Comparison of ENCODE assay signal across 26 cellular contexts in the genomic region with DNA sequence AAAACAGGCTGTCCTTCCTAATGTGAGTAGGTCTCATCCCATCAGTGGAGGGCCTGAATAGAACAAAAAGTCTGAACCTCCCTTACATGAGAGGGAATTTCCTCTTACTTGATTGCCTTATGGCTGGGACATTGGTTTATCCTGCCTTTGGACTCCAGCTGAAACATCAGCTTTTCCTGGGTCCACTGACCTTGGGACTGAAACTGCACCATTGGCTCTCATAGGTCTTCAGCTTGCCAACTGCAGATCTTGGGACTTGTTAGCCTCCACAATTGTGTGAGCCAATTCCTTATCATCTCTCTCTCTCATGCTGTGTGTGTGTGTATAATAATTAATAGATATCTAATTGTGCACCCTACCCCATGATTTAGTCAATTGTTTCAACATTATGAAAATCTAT.
"Had no signal": no experiment of that assay in that cellular context is flagged by ENCODE, and none has a peak within 500 bp of the region (broad histone marks: within the 10 kb centered on the region; RNA-seq: fewer than 3 reads in every experiment).

No MANE protein-coding gene starts in this region.

- FAIRE-seq: colon, islet of Langerhans, urothelium cell line had no signal

- H3K27me3 ChIP-seq: dorsolateral prefrontal cortex, gastrocnemius medialis, neutrophil, right atrium auricular region, sigmoid colon, spleen, tibial nerve, upper lobe of left lung had no signal

- DNase-seq: dorsolateral prefrontal cortex; effector CD4-positive, alpha-beta T cell; foreskin fibroblast; gastrocnemius medialis; head of caudate nucleus; left cardiac atrium; left ventricle myocardium inferior; lower lobe of right lung; naive B cell; sigmoid colon; spleen; stimulated activated CD4-positive, alpha-beta T cell treated with anti-CD3 and anti-CD28 coated beads, Interleukin-4, amount 100 ng/mL, for 4 hours; stimulated activated naive CD8-positive, alpha-beta T cell treated with anti-CD3 and anti-CD28 coated beads, Interleukin-15, Interleukin-2, amounts not matched to agents 100 U/mL and 50 U/mL, for 24 hours; upper lobe of left lung had no signal

- ATAC-seq: esophagus mucosa; gastrocnemius medialis; left cardiac atrium; lower lobe of right lung; natural killer cell treated with Interleukin-12 subunit alpha and Interleukin-12 subunit beta and Interleukin-15 and Interleukin-18, amount 100 ng/mL, for 72 hours; stimulated activated memory B cell treated with anti-CD40 and anti-IgM and Interleukin-4, amounts not matched to agents 10 μg/mL and 1 μg/mL and 100 μg/mL, for 72 hours; stimulated activated naive CD8-positive, alpha-beta T cell treated with anti-CD3 and anti-CD28 coated beads, Interleukin-15, Interleukin-2, amounts not matched to agents 100 U/mL and 50 U/mL, for 24 hours had no signal

- H3K9me3 ChIP-seq: gastrocnemius medialis, left ventricle myocardium inferior, lower lobe of right lung, neutrophil, prostate gland, right atrium auricular region, sigmoid colon, spleen, thoracic aorta, tibial nerve, upper lobe of left lung had no signal

- H3K4me3 ChIP-seq: dorsolateral prefrontal cortex, gastrocnemius medialis, left ventricle myocardium inferior, lower lobe of right lung, prostate gland, right atrium auricular region, sigmoid colon, spleen, thoracic aorta, tibial nerve, upper lobe of left lung had no signal

- H3K4me1 ChIP-seq: gastrocnemius medialis, left ventricle myocardium inferior, prostate gland, right atrium auricular region, sigmoid colon, tibial nerve, upper lobe of left lung had no signal

- H3K27ac ChIP-seq: dorsolateral prefrontal cortex, epithelial cell of prostate, gastrocnemius medialis, left ventricle myocardium inferior, lower lobe of right lung, neutrophil, prostate gland, right atrium auricular region, sigmoid colon, spleen, thoracic aorta, tibial nerve, upper lobe of left lung had no signal

- H3K36me3 ChIP-seq: gastrocnemius medialis, left ventricle myocardium inferior, lower lobe of right lung, neutrophil, prostate gland, right atrium auricular region, sigmoid colon, spleen, thoracic aorta, tibial nerve, upper lobe of left lung had no signal
